Comparison of ENCODE assay signal across 1 cellular context in the genomic region with DNA sequence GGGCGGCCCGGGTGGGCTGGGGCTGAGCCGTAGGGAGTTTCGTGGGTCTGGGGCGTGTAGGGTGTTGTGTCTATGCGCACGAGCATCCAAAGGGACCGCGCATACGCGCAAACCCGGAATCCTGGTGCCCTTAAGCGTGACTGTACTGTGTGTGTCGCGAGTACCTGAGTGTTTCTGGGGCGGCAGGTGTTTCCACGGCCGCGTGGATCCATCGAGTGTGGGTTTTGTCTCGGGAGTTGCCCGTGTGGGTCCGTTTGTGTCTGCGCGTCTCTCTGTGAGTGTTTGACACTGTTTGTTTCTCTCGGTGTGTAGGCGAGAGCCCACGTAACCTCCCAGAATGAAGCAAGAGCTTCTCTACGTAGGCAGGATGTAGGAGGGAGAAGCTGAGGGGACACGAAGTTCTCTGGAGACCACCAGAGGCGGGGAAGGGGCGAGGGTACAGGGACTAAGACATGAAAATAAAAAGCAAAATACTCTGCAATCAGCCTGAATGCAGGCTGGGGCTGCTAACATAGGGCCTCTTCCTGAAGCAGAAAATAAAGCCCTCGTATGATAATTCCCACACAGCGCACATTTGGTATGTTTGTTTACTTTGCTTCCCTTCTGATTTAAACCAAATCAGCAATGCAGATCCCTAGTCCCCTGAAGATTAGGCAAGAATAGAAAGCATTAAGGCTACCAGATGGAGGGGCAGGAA.
TF ChIP-seq lines count a peak whose summit lies in the region.

No MANE protein-coding gene starts in this region.

TF ChIP-seq in GM23338, 12 proteins besides CTCF, POLR2A, EP300 and RAD21 (continued from another document):
- TF ChIP-seq, protein P1, sequence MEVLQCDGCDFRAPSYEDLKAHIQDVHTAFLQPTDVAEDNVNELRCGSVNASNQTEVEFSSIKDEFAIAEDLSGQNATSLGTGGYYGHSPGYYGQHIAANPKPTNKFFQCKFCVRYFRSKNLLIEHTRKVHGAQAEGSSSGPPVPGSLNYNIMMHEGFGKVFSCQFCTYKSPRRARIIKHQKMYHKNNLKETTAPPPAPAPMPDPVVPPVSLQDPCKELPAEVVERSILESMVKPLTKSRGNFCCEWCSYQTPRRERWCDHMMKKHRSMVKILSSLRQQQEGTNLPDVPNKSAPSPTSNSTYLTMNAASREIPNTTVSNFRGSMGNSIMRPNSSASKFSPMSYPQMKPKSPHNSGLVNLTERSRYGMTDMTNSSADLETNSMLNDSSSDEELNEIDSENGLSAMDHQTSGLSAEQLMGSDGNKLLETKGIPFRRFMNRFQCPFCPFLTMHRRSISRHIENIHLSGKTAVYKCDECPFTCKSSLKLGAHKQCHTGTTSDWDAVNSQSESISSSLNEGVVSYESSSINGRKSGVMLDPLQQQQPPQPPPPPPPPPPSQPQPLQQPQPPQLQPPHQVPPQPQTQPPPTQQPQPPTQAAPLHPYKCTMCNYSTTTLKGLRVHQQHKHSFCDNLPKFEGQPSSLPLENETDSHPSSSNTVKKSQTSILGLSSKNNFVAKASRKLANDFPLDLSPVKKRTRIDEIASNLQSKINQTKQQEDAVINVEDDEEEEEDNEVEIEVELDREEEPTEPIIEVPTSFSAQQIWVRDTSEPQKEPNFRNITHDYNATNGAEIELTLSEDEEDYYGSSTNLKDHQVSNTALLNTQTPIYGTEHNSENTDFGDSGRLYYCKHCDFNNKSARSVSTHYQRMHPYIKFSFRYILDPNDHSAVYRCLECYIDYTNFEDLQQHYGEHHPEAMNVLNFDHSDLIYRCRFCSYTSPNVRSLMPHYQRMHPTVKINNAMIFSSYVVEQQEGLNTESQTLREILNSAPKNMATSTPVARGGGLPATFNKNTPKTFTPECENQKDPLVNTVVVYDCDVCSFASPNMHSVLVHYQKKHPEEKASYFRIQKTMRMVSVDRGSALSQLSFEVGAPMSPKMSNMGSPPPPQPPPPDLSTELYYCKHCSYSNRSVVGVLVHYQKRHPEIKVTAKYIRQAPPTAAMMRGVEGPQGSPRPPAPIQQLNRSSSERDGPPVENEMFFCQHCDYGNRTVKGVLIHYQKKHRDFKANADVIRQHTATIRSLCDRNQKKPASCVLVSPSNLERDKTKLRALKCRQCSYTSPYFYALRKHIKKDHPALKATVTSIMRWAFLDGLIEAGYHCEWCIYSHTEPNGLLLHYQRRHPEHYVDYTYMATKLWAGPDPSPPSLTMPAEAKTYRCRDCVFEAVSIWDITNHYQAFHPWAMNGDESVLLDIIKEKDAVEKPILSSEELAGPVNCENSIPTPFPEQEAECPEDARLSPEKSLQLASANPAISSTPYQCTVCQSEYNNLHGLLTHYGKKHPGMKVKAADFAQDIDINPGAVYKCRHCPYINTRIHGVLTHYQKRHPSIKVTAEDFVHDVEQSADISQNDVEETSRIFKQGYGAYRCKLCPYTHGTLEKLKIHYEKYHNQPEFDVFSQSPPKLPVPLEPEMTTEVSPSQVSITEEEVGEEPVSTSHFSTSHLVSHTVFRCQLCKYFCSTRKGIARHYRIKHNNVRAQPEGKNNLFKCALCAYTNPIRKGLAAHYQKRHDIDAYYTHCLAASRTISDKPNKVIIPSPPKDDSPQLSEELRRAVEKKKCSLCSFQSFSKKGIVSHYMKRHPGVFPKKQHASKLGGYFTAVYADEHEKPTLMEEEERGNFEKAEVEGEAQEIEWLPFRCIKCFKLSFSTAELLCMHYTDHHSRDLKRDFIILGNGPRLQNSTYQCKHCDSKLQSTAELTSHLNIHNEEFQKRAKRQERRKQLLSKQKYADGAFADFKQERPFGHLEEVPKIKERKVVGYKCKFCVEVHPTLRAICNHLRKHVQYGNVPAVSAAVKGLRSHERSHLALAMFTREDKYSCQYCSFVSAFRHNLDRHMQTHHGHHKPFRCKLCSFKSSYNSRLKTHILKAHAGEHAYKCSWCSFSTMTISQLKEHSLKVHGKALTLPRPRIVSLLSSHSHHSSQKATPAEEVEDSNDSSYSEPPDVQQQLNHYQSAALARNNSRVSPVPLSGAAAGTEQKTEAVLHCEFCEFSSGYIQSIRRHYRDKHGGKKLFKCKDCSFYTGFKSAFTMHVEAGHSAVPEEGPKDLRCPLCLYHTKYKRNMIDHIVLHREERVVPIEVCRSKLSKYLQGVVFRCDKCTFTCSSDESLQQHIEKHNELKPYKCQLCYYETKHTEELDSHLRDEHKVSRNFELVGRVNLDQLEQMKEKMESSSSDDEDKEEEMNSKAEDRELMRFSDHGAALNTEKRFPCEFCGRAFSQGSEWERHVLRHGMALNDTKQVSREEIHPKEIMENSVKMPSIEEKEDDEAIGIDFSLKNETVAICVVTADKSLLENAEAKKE (CRISPR knock-in tag; IDR thresholded peaks at IDR 0.05), result no peak
- no peak for TF ChIP-seq EZH2phosphoT487 (IDR thresholded peaks at IDR 0.05; ENCODE audit: unreplicated experiment)
